1 cellular context compared by ENCODE assay signal in genomic region chr5:130541617-130542221, GRCh38.
TF ChIP-seq lines count a peak whose summit lies in the region.

No MANE protein-coding gene starts in this region.

TF ChIP-seq in GM23338, 12 proteins besides CTCF, POLR2A, EP300 and RAD21 (continued from another document):
- no peak for TF ChIP-seq ZNF462 (CRISPR knock-in tag; IDR thresholded peaks at IDR 0.05)
- no peak for TF ChIP-seq JUNB (IDR thresholded peaks at IDR 0.05; ENCODE audit: unreplicated experiment)
- TF ChIP-seq ETS1 (IDR thresholded peaks at IDR 0.05) = no peak
- TF ChIP-seq NANOG (IDR thresholded peaks at IDR 0.05; ENCODE audit: borderline replicate concordance) = no peak
